In genomic region chr1:234598974-234599616, GRCh38 we compare ENCODE assay signal across 8 cellular contexts. TPM values are rescaled to one million over a fixed set of nuclear protein-coding genes. Genes with fewer than 3 reads are reported as not detected.
DNase-seq lines count a peak whose midpoint lies in the region; ATAC-seq and TF ChIP-seq lines count a peak whose summit lies in the region.

No MANE protein-coding gene starts in this region.

- no peak overlapping the region for H2AK5ac ChIP-seq in neuronal stem cell (ENCODE audit: low read depth, low read length)

- H3K4me3 ChIP-seq in GM12864 (ENCODE audit: low read depth, low read length) (peak overlapping the region; percentile 51), PC-9 (peak overlapping the region; percentile 62), endodermal cell (ENCODE audit: low read length) (peak overlapping the region; percentile 85), neuronal stem cell (ENCODE audit: low read length in 2 of 2) (peak overlapping the region; percentile 40 to 74)

- no peak overlapping the region for H3K4ac ChIP-seq in neuronal stem cell (ENCODE audit: low read length)

- H3F3A ChIP-seq in PC-9 (ENCODE audit: insufficient read depth, low read depth) = peaks cover 55% of the 10 kb centered on the region

- no peak overlapping the region for H2BK12ac ChIP-seq in neuronal stem cell (ENCODE audit: low read length)

- DNase-seq in GM12864 (ENCODE audit: low read depth) (no peak), PC-9 (peak; percentile 51 to 86), endodermal cell (no peak), neuronal stem cell (ENCODE audit: low spot score) (no peak), NCI-H510A treated with DMSO at 0.1 percent for 48 hours (lab: John Stamatoyannopoulos, UW) (no peak), NCI-H526 (lab: John Stamatoyannopoulos, UW) (no peak), NCI-H1417 (lab: John Stamatoyannopoulos, UW) (no peak)

- H3K4me1 ChIP-seq in PC-9 (replicated peaks; ENCODE audit: insufficient read depth) (peaks cover 59% of the 10 kb centered on the region), endodermal cell (ENCODE audit: control insufficient read depth, insufficient read depth, low read length) (no peaks in the 10 kb centered on the region), neuronal stem cell (ENCODE audit: control insufficient read depth in 2 of 2, insufficient read depth in 1 of 2, low read depth in 1 of 2, low read length in 2 of 2) (peaks cover 5 to 41% of the 10 kb centered on the region in 2 donors)

- H3K14ac ChIP-seq in neuronal stem cell (ENCODE audit: low read length) = no peak overlapping the region

- H2AFZ ChIP-seq in PC-9 = no peak overlapping the region
- peak overlapping the region; percentile 81 for H2AFZ ChIP-seq in neuronal stem cell (ENCODE audit: low read length)

- TF ChIP-seq CTCF in GM12864 (IDR thresholded peaks at IDR 0.05; ENCODE audit: low read depth, low read length, missing control alignments) (no peak), PC-9 (conservative IDR thresholded peaks at IDR 0.05) (no peak), endodermal cell (conservative IDR thresholded peaks at IDR 0.05) (no peak)

- 69% methylated on average over 1 of the region's 1 CpG; no CpG with 5 or more reads in 1 of the 2 experiments for WGBS in endodermal cell (ENCODE audit: insufficient coverage in 1 of 2, insufficient read length in 1 of 2), 2 experiments
- no CpG with 5 or more reads among the region's 1 CpG for WGBS in neuronal stem cell (ENCODE audit: extremely low coverage in 2 of 2, insufficient read length in 2 of 2, insufficient replicate concordance in 1 of 2), 2 donors

- no peaks in the 10 kb centered on the region for H3K9me2 ChIP-seq in PC-9 (ENCODE audit: insufficient read depth)

- BruUV-seq in PC-9 (replicated peaks; lab: Mats Ljungman, UMichigan) = no TSS peak

- H3K4me2 ChIP-seq in PC-9 (peak overlapping the region; percentile 97), neuronal stem cell (ENCODE audit: insufficient read depth, low read length, poor library complexity, severe bottlenecking) (peak overlapping the region; percentile 59)

- peaks cover 11% of the 10 kb centered on the region for H3K9me3 Mint-ChIP-seq in endodermal cell

- H3K36me3 ChIP-seq in PC-9 (ENCODE audit: low read depth) (peaks cover 20% of the 10 kb centered on the region), endodermal cell (ENCODE audit: control insufficient read depth, insufficient read depth, low read length) (peaks cover 17% of the 10 kb centered on the region), neuronal stem cell (replicated peaks in 1 of 2; ENCODE audit: control insufficient read depth in 2 of 2, insufficient read depth in 2 of 2, low read length in 2 of 2) (peaks cover 0 to 26% of the 10 kb centered on the region in 2 donors)

- H3K9ac ChIP-seq in endodermal cell (ENCODE audit: extremely low read depth, low read length, poor library complexity, severe bottlenecking) = peak overlapping the region; percentile 24
- H3K9ac ChIP-seq in neuronal stem cell (ENCODE audit: low read depth, low read length, poor library complexity) = no peak overlapping the region

- no peaks in the 10 kb centered on the region for H3K79me1 ChIP-seq in neuronal stem cell (ENCODE audit: low read depth, low read length)

- H3K27ac Mint-ChIP-seq in endodermal cell = peak overlapping the region; percentile 89

- H4K8ac ChIP-seq in neuronal stem cell (ENCODE audit: low read depth, low read length) = no peak overlapping the region

- no peaks in the 10 kb centered on the region for H4K20me1 ChIP-seq in PC-9 (ENCODE audit: insufficient read depth)

- H4K91ac ChIP-seq in neuronal stem cell (ENCODE audit: low read depth, low read length, poor library complexity) = no peak overlapping the region

- H3K79me2 ChIP-seq in PC-9 (ENCODE audit: low read depth) = peaks cover 34% of the 10 kb centered on the region

- H3K18ac ChIP-seq in neuronal stem cell (ENCODE audit: low read length) = no peak overlapping the region

- H2BK120ac ChIP-seq in neuronal stem cell (ENCODE audit: low read depth, low read length) = no peak overlapping the region

- H3K36me3 Mint-ChIP-seq in endodermal cell (ENCODE audit: low read depth) = no peaks in the 10 kb centered on the region

- H3K27me3 ChIP-seq in PC-9 (ENCODE audit: insufficient read depth, low read depth) = no peaks in the 10 kb centered on the region
- H3K27me3 ChIP-seq in endodermal cell (ENCODE audit: control insufficient read depth, insufficient read depth, low read length, poor library complexity, severe bottlenecking) = no peaks in the 10 kb centered on the region
- H3K27me3 ChIP-seq in neuronal stem cell (ENCODE audit: control insufficient read depth in 3 of 3, insufficient read depth in 3 of 3, low read depth in 1 of 3, low read length in 3 of 3) = no peaks in the 10 kb centered on the region

- peak overlapping the region; percentile 99 for H3K27ac ChIP-seq in PC-9
- peak overlapping the region; percentile 85 for H3K27ac ChIP-seq in endodermal cell (ENCODE audit: low read depth, low read length)
- H3K27ac ChIP-seq in neuronal stem cell (replicated peaks; ENCODE audit: low read length) = peak overlapping the region; percentile 90

- H2BK5ac ChIP-seq in neuronal stem cell (ENCODE audit: low read length) = no peak overlapping the region

- H3K9me3 ChIP-seq in PC-9 (ENCODE audit: insufficient read depth, low read depth) = 0 out of 2 replicates have a peak, but pooled peaks cover 3% of the 10 kb centered on the region
- H3K9me3 ChIP-seq in endodermal cell (ENCODE audit: control insufficient read depth, low read length) = no peaks in the 10 kb centered on the region
- H3K9me3 ChIP-seq in neuronal stem cell (replicated peaks in 1 of 2; ENCODE audit: control insufficient read depth in 2 of 2, insufficient read depth in 1 of 2, low read depth in 1 of 2, low read length in 2 of 2) = no peaks in the 10 kb centered on the region

- no peak overlapping the region for H3K23ac ChIP-seq in neuronal stem cell (ENCODE audit: low read depth, low read length, poor library complexity)

- H3K4me1 Mint-ChIP-seq in endodermal cell = peaks cover 26% of the 10 kb centered on the region

- no peak for ATAC-seq in GM21737 (IDR thresholded peaks at IDR 0.05; ENCODE audit: unreplicated experiment)

- intact Hi-C loops in PC-9 (cut with micrococcal nuclease; ENCODE audit: unreplicated experiment) = loop anchor here (1.0 to 2.0 kb wide), 3 partner anchors 100 to 376 kb away; no protein-coding TSS in a partner anchor

- CTCF ChIA-PET in PC-9 (lab: Charles Lee) = interaction anchor here (1.0 kb wide), 1 partner anchor 100 kb away, joined by 3 read pairs; no protein-coding TSS in a partner anchor

- POLR2A ChIA-PET in PC-9 (lab: Charles Lee; ENCODE audit: unreplicated experiment) = interaction anchor here (0.5 to 1.2 kb wide), 6 partner anchors 26 to 476 kb away, joined by 3 to 16 read pairs (median 6); no protein-coding TSS in a partner anchor

- peak overlapping the region; percentile 70 for H3K4me3 Mint-ChIP-seq in endodermal cell

- H3K27me3 Mint-ChIP-seq in endodermal cell (ENCODE audit: insufficient read depth) = no peaks in the 10 kb centered on the region

- H2BK15ac ChIP-seq in neuronal stem cell (ENCODE audit: low read length) = no peak overlapping the region

RNA-seq across cellular contexts. Expression of gene IRF2BP2, which starts 10.9 kb away (rescaled TPM):
- total RNA-seq in PC-9 (2021) (80.7 and 122 TPM in 2 replicates), endodermal cell (10 to 100 TPM; 41.6 to 45.7 TPM)
- 63.2 TPM for polyA plus RNA-seq in endodermal cell (2013, experiment 1 of 2)
- 56.4 TPM for polyA plus RNA-seq in endodermal cell (2013, experiment 2 of 2)
- 28.8 TPM for polyA plus RNA-seq in neuronal stem cell (2013, experiment 1 of 2)
- 29.3 TPM for polyA plus RNA-seq in neuronal stem cell (2013, experiment 2 of 2)

Comparison
In these comparisons a context has a peak if more than half of its experiments do, and no peak if none do; other contexts are left out.
1. DNase-seq: peak in PC-9 (2 of 2); none in GM12864 (single experiment), endodermal cell (single experiment), neuronal stem cell (single experiment), NCI-H510A treated with DMSO at 0.1 percent for 48 hours (single experiment), NCI-H526 (0 of 2) and NCI-H1417 (0 of 3).
2. Peak in every context shown above with its lines, with median percentiles within 50 percentile points of each other: H3K4me3 ChIP-seq and H3K27ac ChIP-seq.